14 cellular contexts compared by ENCODE assay signal in the genomic region with DNA sequence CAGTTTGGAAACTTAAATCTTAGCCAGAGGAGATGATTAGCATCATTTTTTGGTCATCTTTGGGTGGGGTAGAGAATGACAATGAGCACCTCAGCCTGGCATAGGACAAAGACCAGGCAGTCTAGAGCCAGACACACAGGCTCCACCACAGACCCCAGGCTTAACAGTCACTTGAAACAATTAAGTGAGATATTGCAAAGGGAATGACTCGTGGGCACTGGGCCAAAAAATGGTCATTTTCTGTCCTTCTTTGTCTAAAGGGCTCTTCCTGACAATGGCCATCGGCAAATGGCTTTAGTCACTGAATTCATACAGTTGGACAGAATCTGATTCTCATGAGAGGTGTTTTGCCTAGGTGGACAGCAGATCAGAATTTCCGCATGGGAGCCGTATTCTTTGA.
"Had no signal": no experiment of that assay in that cellular context is flagged by ENCODE, and none has a peak within 500 bp of the region (broad histone marks: within the 10 kb centered on the region; RNA-seq: fewer than 3 reads in every experiment).

No MANE protein-coding gene starts in this region.

- H3K4me3 Mint-ChIP-seq: activated naive CD4-positive, alpha-beta T cell treated with anti-CD3 and anti-CD28 coated beads, Interleukin-2, amount 50 U/mL, for 24 hours; brain; natural killer cell treated with Interleukin-12 subunit alpha and Interleukin-12 subunit beta and Interleukin-15 and Interleukin-18, amount 100 ng/mL, for 72 hours; stimulated activated naive CD8-positive, alpha-beta T cell treated with anti-CD3 and anti-CD28 coated beads, Interleukin-15, Interleukin-2, amounts not matched to agents 100 ng/mL and 50 ng/mL, for 24 hours had no signal

- H3K9me3 ChIP-seq: ovary, thoracic aorta, vagina had no signal

- DNase-seq: activated T-cell treated with anti-CD3 and anti-CD28 coated beads, Interleukin-2, amount 50 U/mL, for 1 hour; dermis blood vessel endothelial cell; left cardiac atrium; ovary; stimulated activated CD4-positive, alpha-beta T cell treated with anti-CD3 and anti-CD28 coated beads, Interleukin-4, amount 100 ng/mL, for 1 hour; stimulated activated CD8-positive, alpha-beta memory T cell treated with anti-CD3 and anti-CD28 coated beads, Interleukin-4, amount 100 ng/mL, for 48 hours had no signal

- H3K27ac Mint-ChIP-seq: activated naive CD4-positive, alpha-beta T cell treated with anti-CD3 and anti-CD28 coated beads, Interleukin-2, amount 50 U/mL, for 24 hours; natural killer cell treated with Interleukin-12 subunit alpha and Interleukin-12 subunit beta and Interleukin-15 and Interleukin-18, amount 100 ng/mL, for 72 hours; stimulated activated naive CD8-positive, alpha-beta T cell treated with anti-CD3 and anti-CD28 coated beads, Interleukin-15, Interleukin-2, amounts not matched to agents 100 ng/mL and 50 ng/mL, for 24 hours had no signal

- H3K27ac ChIP-seq: ovary, thoracic aorta had no signal

- H3K27me3 ChIP-seq: ovary, vagina had no signal

- ATAC-seq: activated CD4-positive, CD25-positive, alpha-beta regulatory T cell treated with anti-CD3 and anti-CD28 coated beads, Interleukin-2, amount 50 U/mL, for 24 hours; left cardiac atrium; natural killer cell treated with Interleukin-12 subunit alpha and Interleukin-12 subunit beta and Interleukin-15 and Interleukin-18, amount 100 ng/mL, for 72 hours had no signal

- H3K4me1 Mint-ChIP-seq: activated naive CD4-positive, alpha-beta T cell treated with anti-CD3 and anti-CD28 coated beads, Interleukin-2, amount 50 U/mL, for 24 hours had no signal

- H3K9me3 Mint-ChIP-seq: activated naive CD4-positive, alpha-beta T cell treated with anti-CD3 and anti-CD28 coated beads, Interleukin-2, amount 50 U/mL, for 24 hours; brain; natural killer cell treated with Interleukin-12 subunit alpha and Interleukin-12 subunit beta and Interleukin-15 and Interleukin-18, amount 100 ng/mL, for 72 hours had no signal

- H3K4me3 ChIP-seq: lung, ovary, thoracic aorta, vagina had no signal

- H3K36me3 ChIP-seq: ovary, thoracic aorta, vagina had no signal

- H3K36me3 Mint-ChIP-seq: activated naive CD4-positive, alpha-beta T cell treated with anti-CD3 and anti-CD28 coated beads, Interleukin-2, amount 50 U/mL, for 24 hours; brain; natural killer cell treated with Interleukin-12 subunit alpha and Interleukin-12 subunit beta and Interleukin-15 and Interleukin-18, amount 100 ng/mL, for 72 hours had no signal
